Comparison of ENCODE assay signal across 10 cellular contexts in genomic region chr13:20193924-20194631, GRCh38. TPM values are rescaled to one million over a fixed set of nuclear protein-coding genes. Genes with fewer than 3 reads are reported as not detected.
DNase-seq lines count a peak whose midpoint lies in the region; ATAC-seq lines count a peak whose summit lies in the region.
"Had no signal": no experiment of that assay in that cellular context is flagged by ENCODE, and none has a peak within 500 bp of the region (broad histone marks: within the 10 kb centered on the region; RNA-seq: fewer than 3 reads in every experiment).

No MANE protein-coding gene starts in this region.

- no peak overlapping the region for H3K27ac ChIP-seq in Karpas-422 (ENCODE audit: low read length)
- no peak overlapping the region for H3K27ac ChIP-seq in rectal smooth muscle tissue (ENCODE audit: low read depth, low read length)
- no peak overlapping the region for H3K27ac ChIP-seq in mesendoderm (ENCODE audit: low read depth, low read length)

- H3K36me3 ChIP-seq in Karpas-422 (ENCODE audit: insufficient read depth, low read length) (no peaks in the 10 kb centered on the region), rectal smooth muscle tissue (ENCODE audit: control insufficient read depth, insufficient read depth, low read length) (no peaks in the 10 kb centered on the region), mesendoderm (ENCODE audit: control insufficient read depth, insufficient read depth, low read length) (no peaks in the 10 kb centered on the region), MG63 (no peaks in the 10 kb centered on the region)

- H2AK5ac ChIP-seq in mesendoderm (ENCODE audit: low read length) = no peak overlapping the region

- H3K4me1 ChIP-seq in Karpas-422 (ENCODE audit: low read length) (peaks cover 29% of the 10 kb centered on the region), rectal smooth muscle tissue (ENCODE audit: control insufficient read depth, insufficient read depth, low read length) (no peaks in the 10 kb centered on the region), mesendoderm (ENCODE audit: control insufficient read depth, low read depth, low read length) (no peaks in the 10 kb centered on the region)

- no peaks in the 10 kb centered on the region for H3K79me2 ChIP-seq in Karpas-422 (ENCODE audit: low read length)
- H3K79me2 ChIP-seq in mesendoderm (ENCODE audit: control insufficient read depth, insufficient read depth, low read length) = no peaks in the 10 kb centered on the region

- peak; percentile 25 for ATAC-seq in effector memory CD8-positive, alpha-beta T cell (replicated peaks)

- H2BK15ac ChIP-seq in mesendoderm (replicated peaks; ENCODE audit: low read depth) = no peak overlapping the region

- H4K5ac ChIP-seq in mesendoderm (ENCODE audit: low read length) = no peak overlapping the region

- H3K79me1 ChIP-seq in mesendoderm (ENCODE audit: low read length) = no peaks in the 10 kb centered on the region

- no peak overlapping the region for H3K56ac ChIP-seq in mesendoderm (ENCODE audit: low read length)

- H3K9me3 ChIP-seq in Karpas-422 (ENCODE audit: low read length) (no peaks in the 10 kb centered on the region), MG63 (no peaks in the 10 kb centered on the region)

- no peak overlapping the region for H4K8ac ChIP-seq in mesendoderm (ENCODE audit: low read depth, low read length)

- no peaks in the 10 kb centered on the region for H3K36me3 Mint-ChIP-seq in effector memory CD8-positive, alpha-beta T cell (ENCODE audit: insufficient read depth)

- peak overlapping the region; percentile 48 for H3K4me2 ChIP-seq in Karpas-422 (ENCODE audit: low read depth, low read length, poor library complexity, severe bottlenecking)
- no peak overlapping the region for H3K4me2 ChIP-seq in mesendoderm (ENCODE audit: low read length)

- WGBS in mesendoderm (ENCODE audit: extremely low coverage, insufficient coverage, low lambda C conversion rate) = no CpG with 5 or more reads among the region's 26 CpGs

- no peak overlapping the region for H3K27ac Mint-ChIP-seq in effector memory CD8-positive, alpha-beta T cell

- H3K4ac ChIP-seq in mesendoderm (ENCODE audit: low read depth, low read length) = no peak overlapping the region

- no peak overlapping the region for H3K23ac ChIP-seq in mesendoderm (ENCODE audit: low read length)

- H3K4me3 ChIP-seq in Karpas-422 (ENCODE audit: low read length) (peak overlapping the region; percentile 20; the same call in 1 of the 2 replicates), rectal smooth muscle tissue (ENCODE audit: low read length) (peak overlapping the region; percentile 43), mesendoderm (ENCODE audit: low read length) (no peak overlapping the region), MG63 (no peak overlapping the region)

- H2BK120ac ChIP-seq in mesendoderm (ENCODE audit: low read depth, low read length) = no peak overlapping the region

- peak overlapping the region; percentile 6; the same call in 1 of the 2 replicates for H2AFZ ChIP-seq in Karpas-422 (ENCODE audit: low read length)

- no peaks in the 10 kb centered on the region for H4K20me1 ChIP-seq in Karpas-422 (ENCODE audit: insufficient read depth, low read depth, low read length)

- H3K9ac ChIP-seq in Karpas-422 (ENCODE audit: low read length) (peak overlapping the region; percentile 2; the same call in 1 of the 2 replicates), rectal smooth muscle tissue (ENCODE audit: low read length) (no peak overlapping the region), mesendoderm (ENCODE audit: low read length) (no peak overlapping the region)

- H3K27me3 ChIP-seq in Karpas-422 (ENCODE audit: low read length) = no peaks in the 10 kb centered on the region
- peaks cover 14% of the 10 kb centered on the region for H3K27me3 ChIP-seq in rectal smooth muscle tissue (ENCODE audit: control insufficient read depth, insufficient read depth, low read length)
- H3K27me3 ChIP-seq in mesendoderm (ENCODE audit: insufficient read depth, low read length, poor library complexity) = peaks cover 43% of the 10 kb centered on the region
- peaks cover 41% of the 10 kb centered on the region for H3K27me3 ChIP-seq in MG63

- no peak overlapping the region for H3K18ac ChIP-seq in mesendoderm (ENCODE audit: low read length)

- no peaks in the 10 kb centered on the region for H3K9me2 ChIP-seq in Karpas-422 (replicated peaks; ENCODE audit: insufficient read depth, low read length)

- peaks cover 10 to 14% of the 10 kb centered on the region in 2 donors for H3K4me1 Mint-ChIP-seq in effector memory CD8-positive, alpha-beta T cell (ENCODE audit: low read depth in 2 of 2)

- peak overlapping the region; percentile 75 to 77 for H3K4me3 Mint-ChIP-seq in effector memory CD8-positive, alpha-beta T cell

- H3K9me3 Mint-ChIP-seq in effector memory CD8-positive, alpha-beta T cell = no peaks in the 10 kb centered on the region

- DNase-seq in NCI-H82 (lab: John Stamatoyannopoulos, UW) = peak; percentile 23
- DNase-seq in NCI-H82 treated with DMSO at 0.1 percent for 48 hours (lab: John Stamatoyannopoulos, UW; ENCODE audit: unreplicated experiment) = no peak
- DNase-seq in Karpas-422 = no peak
- no peak for DNase-seq in effector memory CD8-positive, alpha-beta T cell
- no peak for DNase-seq in mesendoderm
- DNase-seq in Kasumi-1 (lab: John Stamatoyannopoulos, UW) = no peak
- no peak for DNase-seq in MG63
- DNase-seq: NCI-H526 treated with DMSO at 0.1 percent for 48 hours had no signal

- H3K27me3 Mint-ChIP-seq in effector memory CD8-positive, alpha-beta T cell = peaks cover 59 to 82% of the 10 kb centered on the region in 2 donors

- no peak overlapping the region for H2BK5ac ChIP-seq in mesendoderm (ENCODE audit: low read length)

RNA-seq across cellular contexts. Expression of gene GJB2, which starts 1.3 kb away (rescaled TPM):
- not detected in 2 replicates for total RNA-seq in Karpas-422 (2014; rRNA removed; shearing (Covaris generic); ENCODE audit: low replicate concordance)
- 0.08 TPM for polyA plus RNA-seq in mesendoderm (2013, experiment 1 of 2)
- polyA plus RNA-seq in mesendoderm (2013, experiment 2 of 2) = 0.08 TPM
- total RNA-seq in MG63 (2014; rRNA removed; shearing (Covaris generic); ENCODE audit: low replicate concordance) = 0.13 TPM in 1 of 2 replicates, not detected in the other

RNA-seq across cellular contexts. Expression of gene GJA3, which starts 33.2 kb away (rescaled TPM):
- 5.0 and 5.8 TPM in 2 replicates for total RNA-seq in Karpas-422 (2014; rRNA removed; shearing (Covaris generic); ENCODE audit: low replicate concordance)
- 0.14 TPM for polyA plus RNA-seq in mesendoderm (2013, experiment 1 of 2)
- polyA plus RNA-seq in mesendoderm (2013, experiment 2 of 2) = 0.18 TPM
- 2.3 and 3.3 TPM in 2 replicates for total RNA-seq in MG63 (2014; rRNA removed; shearing (Covaris generic); ENCODE audit: low replicate concordance)

RNA-seq across cellular contexts. Expression of gene GJB6, which starts 38.0 kb away (rescaled TPM):
- not detected in 2 replicates for total RNA-seq in Karpas-422 (2014; rRNA removed; shearing (Covaris generic); ENCODE audit: low replicate concordance)
- 0.07 TPM for polyA plus RNA-seq in mesendoderm (2013, experiment 1 of 2)
- 0.08 TPM for polyA plus RNA-seq in mesendoderm (2013, experiment 2 of 2)
- total RNA-seq in MG63 (2014; rRNA removed; shearing (Covaris generic); ENCODE audit: low replicate concordance) = not detected in 2 replicates
- polyA plus RNA-seq: AG04450 had no signal

Comparison
In these comparisons a context has a peak if more than half of its experiments do, and no peak if none do; other contexts are left out.
1. H3K4me3 ChIP-seq: peak in Karpas-422 (single experiment) and rectal smooth muscle tissue (single experiment); none in mesendoderm (single experiment) and MG63 (single experiment).